ENCODE assay signal across 8 cellular contexts in genomic region chr4:146175541-146176453, GRCh38. TPM values are rescaled to one million over a fixed set of nuclear protein-coding genes. Genes with fewer than 3 reads are reported as not detected.
DNase-seq lines count a peak whose midpoint lies in the region; ATAC-seq, FAIRE-seq and TF ChIP-seq lines count a peak whose summit lies in the region.

Gene LSM6 (plus strand): TSS chr4:146175718. CDS start chr4:146182922, 7,204 bp downstream.

- WGBS in A549 (ENCODE audit: missing lambda C conversion rate): under 1% methylated on average over 16 of the region's 75 CpGs

- TF ChIP-seq POLR2A in A549 (IDR thresholded peaks at IDR 0.05; ENCODE audit: low read length): peak; percentile 25; the same call in 1 of the 2 replicates

- ATAC-seq in A549: peak; percentile 96 to 97
- ATAC-seq in GM18517 (IDR thresholded peaks at IDR 0.05; ENCODE audit: unreplicated experiment): peak; percentile 94
- ATAC-seq in HG03045 (IDR thresholded peaks at IDR 0.05; ENCODE audit: unreplicated experiment): peak; percentile 96
- ATAC-seq in WTC11: peak; percentile 86

- H3K4me1 Mint-ChIP-seq in WTC11: peaks cover 39% of the 10 kb centered on the region

- H3K4me3 Mint-ChIP-seq in WTC11: peak within 1 kb of the TSS; percentile 82

- DNase-seq in A549 (ENCODE audit: low read depth in 1 of 2, low spot score in 1 of 2) (peak; percentile 58 to 81), NCI-H2171 (lab: John Stamatoyannopoulos, UW) (peak; percentile 52), WTC11 (ENCODE audit: low spot score) (peak; percentile 77), cardiac fibroblast (ENCODE audit: low read depth in 2 of 2) (peak; percentile 88 to 89), inferior parietal cortex (ENCODE audit: extremely low spot score) (peak; percentile 96)
- DNase-seq in stimulated activated CD4-positive, alpha-beta T cell treated with anti-CD3 and anti-CD28 coated beads, Interleukin-12 subunit alpha, Interleukin-12 subunit beta, amount 100 ng/mL, for 24 hours (ENCODE audit: low read depth in 2 of 2): peak; percentile 68 to 73

- peak within 1 kb of the TSS; percentile 52 for H3K27ac Mint-ChIP-seq in WTC11

- TF ChIP-seq RAD21 in A549 (conservative IDR thresholded peaks at IDR 0.05 in 1 of 2, IDR thresholded peaks at IDR 0.05 in 1 of 2): no peak

- peak within 1 kb of the TSS; percentile 80 for H3K4me2 ChIP-seq in A549

- no peaks in the 10 kb centered on the region for H3K9me3 ChIP-seq in A549

- H3K9me3 Mint-ChIP-seq in WTC11: no peaks in the 10 kb centered on the region

- CTCF ChIA-PET in A549 (lab: Yijun Ruan, JAX): interaction anchor here (0.7 kb wide), 1 partner anchor 13 kb away, joined by 5 read pairs; no protein-coding TSS in a partner anchor
- CTCF ChIA-PET in WTC11 (lab: Charles Lee): no interaction called here

- FAIRE-seq in A549 (lab: Jason Lieb, UNC): no peak

- peak within 1 kb of the TSS; percentile 92 for H3K4me3 ChIP-seq in A549
- peak within 1 kb of the TSS; percentile 84 to 87 for H3K4me3 ChIP-seq in cardiac fibroblast (replicated peaks in 1 of 2; ENCODE audit: low read depth in 2 of 2, low read length in 2 of 2)

- H3K4me1 ChIP-seq in A549: peaks cover 8% of the 10 kb centered on the region; the same call in 2 of the 3 replicates

- peak within 1 kb of the TSS; percentile 93 to 97 for H3K27ac ChIP-seq in A549

- POLR2A ChIA-PET in A549 (lab: Yijun Ruan, JAX) (no interaction called here), WTC11 (lab: Charles Lee) (interaction anchor here (0.6 kb wide), 1 partner anchor 274 kb away, joined by 4 read pairs; no protein-coding TSS in a partner anchor)

- H3K36me3 Mint-ChIP-seq in WTC11: no peaks in the 10 kb centered on the region

- TF ChIP-seq EP300 in A549 (IDR thresholded peaks at IDR 0.05): no peak

- TF ChIP-seq CTCF in A549 (IDR thresholded peaks at IDR 0.05) (no peak), WTC11 (IDR thresholded peaks at IDR 0.05) (no peak), cardiac fibroblast (IDR thresholded peaks at IDR 0.05; ENCODE audit: low read depth, low read length) (no peak)

- H3K27me3 Mint-ChIP-seq in WTC11 (ENCODE audit: low read depth): peaks cover 6% of the 10 kb centered on the region

TF ChIP-seq in A549, 52 proteins besides CTCF, POLR2A, EP300 and RAD21:
- TF ChIP-seq JUN (IDR thresholded peaks at IDR 0.05) (peak in 1 of 2 experiments; percentile 68; a peak in 2 of 5 replicates), PHF8 (IDR thresholded peaks at IDR 0.05; ENCODE audit: borderline replicate concordance, low read depth) (peak; percentile 80), MAX (IDR thresholded peaks at IDR 0.05) (peak; percentile 36; the same call in 1 of the 2 replicates), CHD4 (IDR thresholded peaks at IDR 0.05; ENCODE audit: borderline replicate concordance) (no peak)

TF ChIP-seq in WTC11, 78 proteins besides CTCF, POLR2A, EP300 and RAD21 (continues in another document):
- 0 out of 2 replicates have a peak, but pooled peaks have one; percentile 66 for TF ChIP-seq KAT7 (CRISPR knock-in tag; IDR thresholded peaks at IDR 0.05; ENCODE audit: borderline replicate concordance)
- no peak for TF ChIP-seq TCF7 (CRISPR knock-in tag; IDR thresholded peaks at IDR 0.05; ENCODE audit: low read depth)
- TF ChIP-seq ZNF317 (CRISPR knock-in tag; IDR thresholded peaks at IDR 0.05; ENCODE audit: borderline replicate concordance, low read depth): no peak; the same call in 1 of the 2 replicates
- no peak; the same call in 1 of the 2 replicates for TF ChIP-seq GABPB1 (CRISPR knock-in tag; IDR thresholded peaks at IDR 0.05)
- TF ChIP-seq, protein P1, sequence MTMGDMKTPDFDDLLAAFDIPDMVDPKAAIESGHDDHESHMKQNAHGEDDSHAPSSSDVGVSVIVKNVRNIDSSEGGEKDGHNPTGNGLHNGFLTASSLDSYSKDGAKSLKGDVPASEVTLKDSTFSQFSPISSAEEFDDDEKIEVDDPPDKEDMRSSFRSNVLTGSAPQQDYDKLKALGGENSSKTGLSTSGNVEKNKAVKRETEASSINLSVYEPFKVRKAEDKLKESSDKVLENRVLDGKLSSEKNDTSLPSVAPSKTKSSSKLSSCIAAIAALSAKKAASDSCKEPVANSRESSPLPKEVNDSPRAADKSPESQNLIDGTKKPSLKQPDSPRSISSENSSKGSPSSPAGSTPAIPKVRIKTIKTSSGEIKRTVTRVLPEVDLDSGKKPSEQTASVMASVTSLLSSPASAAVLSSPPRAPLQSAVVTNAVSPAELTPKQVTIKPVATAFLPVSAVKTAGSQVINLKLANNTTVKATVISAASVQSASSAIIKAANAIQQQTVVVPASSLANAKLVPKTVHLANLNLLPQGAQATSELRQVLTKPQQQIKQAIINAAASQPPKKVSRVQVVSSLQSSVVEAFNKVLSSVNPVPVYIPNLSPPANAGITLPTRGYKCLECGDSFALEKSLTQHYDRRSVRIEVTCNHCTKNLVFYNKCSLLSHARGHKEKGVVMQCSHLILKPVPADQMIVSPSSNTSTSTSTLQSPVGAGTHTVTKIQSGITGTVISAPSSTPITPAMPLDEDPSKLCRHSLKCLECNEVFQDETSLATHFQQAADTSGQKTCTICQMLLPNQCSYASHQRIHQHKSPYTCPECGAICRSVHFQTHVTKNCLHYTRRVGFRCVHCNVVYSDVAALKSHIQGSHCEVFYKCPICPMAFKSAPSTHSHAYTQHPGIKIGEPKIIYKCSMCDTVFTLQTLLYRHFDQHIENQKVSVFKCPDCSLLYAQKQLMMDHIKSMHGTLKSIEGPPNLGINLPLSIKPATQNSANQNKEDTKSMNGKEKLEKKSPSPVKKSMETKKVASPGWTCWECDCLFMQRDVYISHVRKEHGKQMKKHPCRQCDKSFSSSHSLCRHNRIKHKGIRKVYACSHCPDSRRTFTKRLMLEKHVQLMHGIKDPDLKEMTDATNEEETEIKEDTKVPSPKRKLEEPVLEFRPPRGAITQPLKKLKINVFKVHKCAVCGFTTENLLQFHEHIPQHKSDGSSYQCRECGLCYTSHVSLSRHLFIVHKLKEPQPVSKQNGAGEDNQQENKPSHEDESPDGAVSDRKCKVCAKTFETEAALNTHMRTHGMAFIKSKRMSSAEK (CRISPR knock-in tag; IDR thresholded peaks at IDR 0.05; ENCODE audit: borderline replicate concordance): no peak; the same call in 1 of the 2 replicates
- peak; percentile 32; the same call in 1 of the 2 replicates for TF ChIP-seq SMAD3 (CRISPR knock-in tag; IDR thresholded peaks at IDR 0.05; ENCODE audit: borderline replicate concordance)
- no peak for TF ChIP-seq NR3C1 (CRISPR knock-in tag; conservative IDR thresholded peaks at IDR 0.05; ENCODE audit: low read depth)
- 0 out of 2 replicates have a peak, but pooled peaks have one; percentile 54 for TF ChIP-seq ZNF138 (CRISPR knock-in tag; conservative IDR thresholded peaks at IDR 0.05)
- TF ChIP-seq SOX15 (CRISPR knock-in tag; IDR thresholded peaks at IDR 0.05): no peak
- TF ChIP-seq HMGXB4 (CRISPR knock-in tag; IDR thresholded peaks at IDR 0.05): peak; percentile 89
- TF ChIP-seq NR1H2 (CRISPR knock-in tag; IDR thresholded peaks at IDR 0.05): no peak
- TF ChIP-seq, protein P2, sequence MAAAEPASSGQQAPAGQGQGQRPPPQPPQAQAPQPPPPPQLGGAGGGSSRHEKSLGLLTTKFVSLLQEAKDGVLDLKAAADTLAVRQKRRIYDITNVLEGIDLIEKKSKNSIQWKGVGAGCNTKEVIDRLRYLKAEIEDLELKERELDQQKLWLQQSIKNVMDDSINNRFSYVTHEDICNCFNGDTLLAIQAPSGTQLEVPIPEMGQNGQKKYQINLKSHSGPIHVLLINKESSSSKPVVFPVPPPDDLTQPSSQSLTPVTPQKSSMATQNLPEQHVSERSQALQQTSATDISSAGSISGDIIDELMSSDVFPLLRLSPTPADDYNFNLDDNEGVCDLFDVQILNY (CRISPR knock-in tag; IDR thresholded peaks at IDR 0.05): peak; percentile 54; the same call in 1 of the 2 replicates
- TF ChIP-seq, protein P3, sequence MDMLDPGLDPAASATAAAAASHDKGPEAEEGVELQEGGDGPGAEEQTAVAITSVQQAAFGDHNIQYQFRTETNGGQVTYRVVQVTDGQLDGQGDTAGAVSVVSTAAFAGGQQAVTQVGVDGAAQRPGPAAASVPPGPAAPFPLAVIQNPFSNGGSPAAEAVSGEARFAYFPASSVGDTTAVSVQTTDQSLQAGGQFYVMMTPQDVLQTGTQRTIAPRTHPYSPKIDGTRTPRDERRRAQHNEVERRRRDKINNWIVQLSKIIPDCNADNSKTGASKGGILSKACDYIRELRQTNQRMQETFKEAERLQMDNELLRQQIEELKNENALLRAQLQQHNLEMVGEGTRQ (CRISPR knock-in tag; IDR thresholded peaks at IDR 0.05): no peak
- TF ChIP-seq ZNF423 (CRISPR knock-in tag; IDR thresholded peaks at IDR 0.05): no peak
- TF ChIP-seq FOXK1 (CRISPR knock-in tag; IDR thresholded peaks at IDR 0.05): peak; percentile 30; the same call in 1 of the 2 replicates
- TF ChIP-seq, protein P4, sequence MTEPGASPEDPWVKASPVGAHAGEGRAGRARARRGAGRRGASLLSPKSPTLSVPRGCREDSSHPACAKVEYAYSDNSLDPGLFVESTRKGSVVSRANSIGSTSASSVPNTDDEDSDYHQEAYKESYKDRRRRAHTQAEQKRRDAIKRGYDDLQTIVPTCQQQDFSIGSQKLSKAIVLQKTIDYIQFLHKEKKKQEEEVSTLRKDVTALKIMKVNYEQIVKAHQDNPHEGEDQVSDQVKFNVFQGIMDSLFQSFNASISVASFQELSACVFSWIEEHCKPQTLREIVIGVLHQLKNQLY (CRISPR knock-in tag; IDR thresholded peaks at IDR 0.05): no peak
- TF ChIP-seq CREM (CRISPR knock-in tag; IDR thresholded peaks at IDR 0.05): 0 out of 2 replicates have a peak, but pooled peaks have one; percentile 42

RNA-seq across cellular contexts. Expression of gene LSM6, which starts in this region (rescaled TPM):
- polyA plus RNA-seq in A549 (2011; rRNA removed): 16.0 and 25.3 TPM in 2 replicates
- polyA plus RNA-seq in A549 (2012; cell fraction: cytosol; rRNA removed): 13.5 and 21.0 TPM in 2 replicates
- 3.8 and 8.6 TPM in 2 replicates for polyA plus RNA-seq in A549 (2012; cell fraction: nucleus; rRNA removed)
- polyA plus RNA-seq in A549 (2017; fragmentation: RNase III; extraction: RNeasy Plus Mini Kit Qiagen cat#74134 plus additional on column Dnase treatment): 54.7 to 65.6 TPM (median 57.8 TPM) in 3 replicates
- polyA minus RNA-seq in A549 (2011; rRNA and poly(A)+ RNA removed): 11.9 and 15.8 TPM in 2 replicates
- total RNA-seq in WTC11 (2021): 58.2 to 70.3 TPM (median 65.2 TPM) in 3 replicates

Comparison
In these comparisons a context has a peak if more than half of its experiments do, and no peak if none do; other contexts are left out.
1. Peak in every context shown above with its lines: DNase-seq, ATAC-seq, H3K4me3 ChIP-seq and H3K27ac ChIP-seq.